ENCODE assay signal across 25 cellular contexts in genomic region chr15:67062365-67062985, GRCh38.
A peak's percentile ranks its signal among the peaks of the same experiment; 100 is the strongest.
DNase-seq lines count a peak whose midpoint lies in the region; ATAC-seq and TF ChIP-seq lines count a peak whose summit lies in the region.
"Had no signal": no experiment of that assay in that cellular context is flagged by ENCODE, and none has a peak within 500 bp of the region (broad histone marks: within the 10 kb centered on the region; RNA-seq: fewer than 3 reads in every experiment).

No MANE protein-coding gene starts in this region.

- DNase-seq in activated naive CD4-positive, alpha-beta T cell treated with anti-CD3 and anti-CD28 coated beads, Interleukin-2, amount 10 ng/mL, durations not matched to agents 7 days and 5 days = no peak
- DNase-seq in midbrain (lab: John Stamatoyannopoulos, UW) (no peak), GM13976 (ENCODE audit: low spot score) (no peak), hippocampal formation (lab: John Stamatoyannopoulos, UW) (no peak)
- DNase-seq: activated CD4-positive, alpha-beta T cell treated with anti-CD3 and anti-CD28 coated beads, Interleukin-2, amount 50 U/mL, for 4 hours; activated CD8-positive, alpha-beta memory T cell treated with anti-CD3 and anti-CD28 coated beads, Interleukin-2, amount 50 U/mL, for 4 hours; BE2C; glutamatergic neuron; GOT3; left lung; NCI-H510A treated with DMSO at 0.1 percent for 48 hours; stimulated activated CD4-positive, alpha-beta T cell treated with anti-CD3 and anti-CD28 coated beads, Interleukin-2, amount 100 ng/mL, for 24 hours had no signal

- no peaks in the 10 kb centered on the region for H3K36me3 Mint-ChIP-seq in activated naive CD4-positive, alpha-beta T cell treated with anti-CD3 and anti-CD28 coated beads, Interleukin-2, amount 50 U/mL, for 24 hours
- H3K36me3 Mint-ChIP-seq in activated naive CD4-positive, alpha-beta T cell treated with anti-CD3 and anti-CD28 coated beads, Interleukin-2, amount 10 ng/mL, durations not matched to agents 7 days and 5 days = peaks cover 9% of the 10 kb centered on the region

- H3K27me3 ChIP-seq in duodenal mucosa (ENCODE audit: control insufficient read depth in 1 of 2, insufficient read depth in 2 of 2, low read length in 2 of 2) (no peaks in the 10 kb centered on the region), mucosa of rectum (ENCODE audit: control insufficient read depth in 2 of 2, insufficient read depth in 2 of 2, low read length in 2 of 2) (no peaks in the 10 kb centered on the region)
- H3K27me3 ChIP-seq: BE2C had no signal

- peaks cover 28% of the 10 kb centered on the region for H3K4me1 Mint-ChIP-seq in activated naive CD4-positive, alpha-beta T cell treated with anti-CD3 and anti-CD28 coated beads, Interleukin-2, amount 50 U/mL, for 24 hours
- H3K4me1 Mint-ChIP-seq in activated naive CD4-positive, alpha-beta T cell treated with anti-CD3 and anti-CD28 coated beads, Interleukin-2, amount 10 ng/mL, durations not matched to agents 7 days and 5 days = peaks cover 30% of the 10 kb centered on the region

- peak overlapping the region; percentile 65 for H3K27ac ChIP-seq in duodenal mucosa (ENCODE audit: low read depth, low read length)
- peak overlapping the region; percentile 91 to 95 for H3K27ac ChIP-seq in mucosa of rectum (ENCODE audit: low read depth in 2 of 2, low read length in 2 of 2)
- H3K27ac ChIP-seq: HL-60, left lung, neutrophil, RWPE1, SK-N-MC, skin epidermis, VCaP had no signal

- CTCF ChIA-PET in activated naive CD4-positive, alpha-beta T cell treated with anti-CD3 and anti-CD28 coated beads, Interleukin-2, amount 10 ng/mL, durations not matched to agents 7 days and 5 days (lab: Charles Lee) = no interaction called here

- peak overlapping the region; percentile 48 to 56 for H3K9ac ChIP-seq in duodenal mucosa (ENCODE audit: low read depth in 1 of 2, low read length in 2 of 2)
- peak overlapping the region in 1 of 2 donors; percentile 16 for H3K9ac ChIP-seq in mucosa of rectum (ENCODE audit: low read depth in 1 of 2, low read length in 2 of 2)

- no peak for ATAC-seq in HG02870 (IDR thresholded peaks at IDR 0.05; ENCODE audit: unreplicated experiment)
- ATAC-seq: K562, left lung had no signal

- TF ChIP-seq CTCF in GM13976 (IDR thresholded peaks at IDR 0.05; ENCODE audit: borderline replicate concordance, control extremely low read depth, extremely low read depth, insufficient read depth, missing control alignments) = no peak

- H3K9me3 Mint-ChIP-seq in activated naive CD4-positive, alpha-beta T cell treated with anti-CD3 and anti-CD28 coated beads, Interleukin-2, amount 50 U/mL, for 24 hours = no peaks in the 10 kb centered on the region
- H3K9me3 Mint-ChIP-seq in activated naive CD4-positive, alpha-beta T cell treated with anti-CD3 and anti-CD28 coated beads, Interleukin-2, amount 10 ng/mL, durations not matched to agents 7 days and 5 days = no peaks in the 10 kb centered on the region
- H3K9me3 Mint-ChIP-seq: activated T-helper 2 cell treated with anti-CD3 and anti-CD28 coated beads, Interferon-gamma antibody, Interleukin-2, Interleukin-4, amounts not matched to agents 10 μg/mL and 5 μg/mL and 100 μg/mL, durations not matched to agents 14 hours and 24 hours and 36 hours; stimulated activated effector memory CD8-positive, alpha-beta T cell treated with anti-CD3 and anti-CD28 coated beads, Interleukin-12 subunit alpha, Interleukin-12 subunit beta, amount 100 ng/mL, for 72 hours had no signal

- peak overlapping the region; percentile 28 to 41 for H3K4me3 ChIP-seq in duodenal mucosa (ENCODE audit: low read depth in 1 of 2, low read length in 2 of 2)
- peak overlapping the region in 1 of 2 donors; percentile 39 for H3K4me3 ChIP-seq in mucosa of rectum (ENCODE audit: low read length in 2 of 2)
- H3K4me3 ChIP-seq: K562, left lung, SK-N-MC, skin epidermis had no signal

- H3K4me3 Mint-ChIP-seq in activated naive CD4-positive, alpha-beta T cell treated with anti-CD3 and anti-CD28 coated beads, Interleukin-2, amount 50 U/mL, for 24 hours = no peak overlapping the region
- H3K4me3 Mint-ChIP-seq in activated naive CD4-positive, alpha-beta T cell treated with anti-CD3 and anti-CD28 coated beads, Interleukin-2, amount 10 ng/mL, durations not matched to agents 7 days and 5 days = no peak overlapping the region
- H3K4me3 Mint-ChIP-seq: stimulated activated effector memory CD8-positive, alpha-beta T cell treated with anti-CD3 and anti-CD28 coated beads, Interleukin-12 subunit alpha, Interleukin-12 subunit beta, amount 100 ng/mL, for 72 hours had no signal

- H3K36me3 ChIP-seq in duodenal mucosa (ENCODE audit: control insufficient read depth in 1 of 2, insufficient read depth in 2 of 2, low read length in 2 of 2) (no peaks in the 10 kb centered on the region), mucosa of rectum (ENCODE audit: control insufficient read depth in 2 of 2, insufficient read depth in 2 of 2, low read length in 2 of 2) (no peaks in the 10 kb centered on the region)
- H3K36me3 ChIP-seq: BE2C, left lung, neutrophil had no signal

- no peaks in the 10 kb centered on the region for H3K27me3 Mint-ChIP-seq in activated naive CD4-positive, alpha-beta T cell treated with anti-CD3 and anti-CD28 coated beads, Interleukin-2, amount 50 U/mL, for 24 hours
- peaks cover 30% of the 10 kb centered on the region for H3K27me3 Mint-ChIP-seq in activated naive CD4-positive, alpha-beta T cell treated with anti-CD3 and anti-CD28 coated beads, Interleukin-2, amount 10 ng/mL, durations not matched to agents 7 days and 5 days

- H3K4me1 ChIP-seq in duodenal mucosa (ENCODE audit: control insufficient read depth in 1 of 2, insufficient read depth in 2 of 2, low read length in 2 of 2) (peaks cover 26 to 35% of the 10 kb centered on the region in 2 donors), mucosa of rectum (ENCODE audit: control insufficient read depth in 2 of 2, insufficient read depth in 2 of 2, low read length in 2 of 2) (peaks cover 31 to 49% of the 10 kb centered on the region in 2 donors)
- H3K4me1 ChIP-seq: BE2C had no signal

- H3K27ac Mint-ChIP-seq in activated naive CD4-positive, alpha-beta T cell treated with anti-CD3 and anti-CD28 coated beads, Interleukin-2, amount 50 U/mL, for 24 hours = peak overlapping the region; percentile 9
- H3K27ac Mint-ChIP-seq in activated naive CD4-positive, alpha-beta T cell treated with anti-CD3 and anti-CD28 coated beads, Interleukin-2, amount 10 ng/mL, durations not matched to agents 7 days and 5 days = no peak overlapping the region
- H3K27ac Mint-ChIP-seq: activated T-helper 2 cell treated with anti-CD3 and anti-CD28 coated beads, Interferon-gamma antibody, Interleukin-2, Interleukin-4, amounts not matched to agents 10 μg/mL and 5 μg/mL and 100 μg/mL, durations not matched to agents 14 hours and 24 hours and 36 hours; stimulated activated effector memory CD8-positive, alpha-beta T cell treated with anti-CD3 and anti-CD28 coated beads, Interleukin-12 subunit alpha, Interleukin-12 subunit beta, amount 100 ng/mL, for 72 hours had no signal

- H3K9me3 ChIP-seq in duodenal mucosa (ENCODE audit: control insufficient read depth in 1 of 2, low read length in 2 of 2) (no peaks in the 10 kb centered on the region), mucosa of rectum (ENCODE audit: control insufficient read depth in 2 of 2, low read length in 2 of 2) (no peaks in the 10 kb centered on the region)
- H3K9me3 ChIP-seq: BE2C, left lung, neutrophil had no signal

- in situ Hi-C loops in GM13976 (cut with MboI; ENCODE audit: low sequenced_read_pairs, unreplicated experiment) = no loop called here
